ENCODE assay signal across 15 cellular contexts in genomic region chr3:111315911-111316310, GRCh38.
DNase-seq lines count a peak whose midpoint lies in the region; FAIRE-seq and TF ChIP-seq lines count a peak whose summit lies in the region.
"Had no signal": no experiment of that assay in that cellular context is flagged by ENCODE, and none has a peak within 500 bp of the region (broad histone marks: within the 10 kb centered on the region; RNA-seq: fewer than 3 reads in every experiment).

No MANE protein-coding gene starts in this region.

- intact Hi-C loops in tibial artery (cut with DNase I; ENCODE audit: low total_unique reads): no loop called here

- no peaks in the 10 kb centered on the region for H4K20me1 ChIP-seq in osteoblast (ENCODE audit: insufficient read depth, low read length)

- no peak for TF ChIP-seq CTCF in bronchial epithelial cell (IDR thresholded peaks at IDR 0.05; ENCODE audit: insufficient read depth, low read length, severe bottlenecking)
- TF ChIP-seq CTCF in osteoblast (IDR thresholded peaks at IDR 0.05; ENCODE audit: extremely low read depth, low read depth, low read length): no peak
- no peak for TF ChIP-seq CTCF in tibial artery (IDR thresholded peaks at IDR 0.05)

- no peak overlapping the region for H3K27ac ChIP-seq in osteoblast (ENCODE audit: low read depth, low read length)
- H3K27ac ChIP-seq in tibial artery: no peak overlapping the region
- H3K27ac ChIP-seq: colonic mucosa had no signal

- H3K4me1 ChIP-seq in osteoblast (ENCODE audit: insufficient read depth, low read length): no peaks in the 10 kb centered on the region
- peaks cover 0 to 26% (median 11%) of the 10 kb centered on the region in 4 donors for H3K4me1 ChIP-seq in tibial artery
- H3K4me1 ChIP-seq: colonic mucosa had no signal

- no peaks in the 10 kb centered on the region for H3K79me2 ChIP-seq in osteoblast (ENCODE audit: insufficient read depth, low read length)

- DNase-seq in EL: peak; percentile 88
- DNase-seq in NCI-H2171 (lab: John Stamatoyannopoulos, UW): peak; percentile 84
- DNase-seq in bronchial epithelial cell (ENCODE audit: low read depth): peak; percentile 62
- no peak for DNase-seq in osteoblast (ENCODE audit: insufficient read length, low spot score, missing footprints)
- no peak for DNase-seq in tibial artery
- DNase-seq in activated naive CD4-positive, alpha-beta T cell (lab: John Stamatoyannopoulos, UW): no peak
- DNase-seq in HuH-7.5 (ENCODE audit: low spot score): no peak
- DNase-seq: activated CD4-positive, alpha-beta T cell treated with anti-CD3 and anti-CD28 coated beads for 48 hours; colonic mucosa; head of caudate nucleus; NCI-H526 treated with DMSO at 0.1 percent for 48 hours; posterior cingulate gyrus; stimulated activated CD4-positive, alpha-beta T cell treated with anti-CD3 and anti-CD28 coated beads, Interleukin-4, amount 100 ng/mL, for 24 hours had no signal

- H3K36me3 ChIP-seq in bronchial epithelial cell (ENCODE audit: control insufficient read depth, insufficient read depth, low read length) (no peaks in the 10 kb centered on the region), osteoblast (ENCODE audit: insufficient read depth, low read length) (no peaks in the 10 kb centered on the region), tibial artery (no peaks in the 10 kb centered on the region)
- H3K36me3 ChIP-seq: colonic mucosa had no signal

- H3K4me3 ChIP-seq in bronchial epithelial cell (ENCODE audit: low read depth, low read length) (no peak overlapping the region), osteoblast (ENCODE audit: insufficient read depth, low read length) (no peak overlapping the region), tibial artery (no peak overlapping the region)
- H3K4me3 ChIP-seq: colonic mucosa, K562, lung had no signal

- FAIRE-seq in bronchial epithelial cell (lab: Jason Lieb, UNC): no peak
- FAIRE-seq: K562 had no signal

- no peak overlapping the region for H3K4me2 ChIP-seq in osteoblast (ENCODE audit: insufficient read depth, low read length)

- H3K9me3 ChIP-seq in osteoblast (ENCODE audit: low read depth, low read length): no peaks in the 10 kb centered on the region
- H3K9me3 ChIP-seq in tibial artery: no peaks in the 10 kb centered on the region
- H3K9me3 ChIP-seq: colonic mucosa had no signal

- H2AFZ ChIP-seq in osteoblast (ENCODE audit: low read length): peak overlapping the region; percentile 26

- H3K27me3 ChIP-seq in bronchial epithelial cell (ENCODE audit: control insufficient read depth, insufficient read depth, low read length) (no peaks in the 10 kb centered on the region), osteoblast (ENCODE audit: insufficient read depth, low read length) (no peaks in the 10 kb centered on the region), tibial artery (no peaks in the 10 kb centered on the region)
- H3K27me3 ChIP-seq: colonic mucosa had no signal

Comparison
In these comparisons a context has a peak if more than half of its experiments do, and no peak if none do; other contexts are left out.
1. DNase-seq: peak in EL (single experiment), NCI-H2171 (single experiment) and bronchial epithelial cell (single experiment); none in osteoblast (single experiment), tibial artery (0 of 2), activated naive CD4-positive, alpha-beta T cell (0 of 4) and HuH-7.5 (single experiment).